Comparison of ENCODE assay signal across 9 cellular contexts in genomic region chr14:31937730-31938346, GRCh38.
DNase-seq lines count a peak whose midpoint lies in the region; ATAC-seq and TF ChIP-seq lines count a peak whose summit lies in the region.
"Had no signal": no experiment of that assay in that cellular context is flagged by ENCODE, and none has a peak within 500 bp of the region (broad histone marks: within the 10 kb centered on the region; RNA-seq: fewer than 3 reads in every experiment).

No MANE protein-coding gene starts in this region.

- H2AFZ ChIP-seq in fibroblast of lung (ENCODE audit: low read length): no peak overlapping the region

- H3K4me1 Mint-ChIP-seq in activated CD8-positive, alpha-beta T cell treated with anti-CD3 and anti-CD28 coated beads for 36 hours (ENCODE audit: low read depth): peaks cover 9% of the 10 kb centered on the region

- no peak overlapping the region for H3K4me2 ChIP-seq in fibroblast of lung (ENCODE audit: extremely low read depth, insufficient read depth, low read length)

- H3K9ac ChIP-seq in fibroblast of lung (ENCODE audit: insufficient read depth, low read length): no peak overlapping the region

- peak overlapping the region; percentile 50 for H3K27ac Mint-ChIP-seq in activated CD8-positive, alpha-beta T cell treated with anti-CD3 and anti-CD28 coated beads for 36 hours

- peak; percentile 98 for ATAC-seq in GM21717 (IDR thresholded peaks at IDR 0.05; ENCODE audit: unreplicated experiment)
- peak; percentile 100 for ATAC-seq in activated CD8-positive, alpha-beta T cell treated with anti-CD3 and anti-CD28 coated beads for 36 hours

- H3K27me3 Mint-ChIP-seq in activated CD8-positive, alpha-beta T cell treated with anti-CD3 and anti-CD28 coated beads for 36 hours: peaks cover 4% of the 10 kb centered on the region

- DNase-seq in EL (peak; percentile 87), HuH-7.5 (ENCODE audit: low spot score) (peak; percentile 82), fibroblast of lung (ENCODE audit: low read depth in 2 of 2) (peak; percentile 58 to 87), skeletal muscle cell (ENCODE audit: low read depth) (peak; percentile 46), SIG-M5 treated with dmso at 0.1 percent for 504 hours (lab: John Stamatoyannopoulos, UW; ENCODE audit: unreplicated experiment) (no peak), NCI-H1105 (lab: John Stamatoyannopoulos, UW) (no peak)
- DNase-seq in activated CD8-positive, alpha-beta T cell treated with anti-CD3 and anti-CD28 coated beads for 36 hours: peak; percentile 87

- H3K27me3 ChIP-seq in fibroblast of lung (ENCODE audit: control insufficient read depth, insufficient read depth, low read length): no peaks in the 10 kb centered on the region

- CTCF ChIA-PET in activated CD8-positive, alpha-beta T cell treated with anti-CD3 and anti-CD28 coated beads for 36 hours (lab: Charles Lee): interaction anchor here (1.1 kb wide), 1 partner anchor 11 kb away, joined by 7 read pairs; no protein-coding TSS in a partner anchor

- POLR2A ChIA-PET in activated CD8-positive, alpha-beta T cell treated with anti-CD3 and anti-CD28 coated beads for 36 hours (lab: Charles Lee): no interaction called here

- intact Hi-C loops in activated CD8-positive, alpha-beta T cell treated with anti-CD3 and anti-CD28 coated beads for 36 hours (cut with micrococcal nuclease): loop anchor here (10.0 kb wide), 1 partner anchor 137 kb away; the partner anchor contains the start of gene ARHGAP5

- H3K27ac ChIP-seq in fibroblast of lung (ENCODE audit: insufficient read depth, low read length): no peak overlapping the region
- H3K27ac ChIP-seq: skin epidermis had no signal

- H4K20me1 ChIP-seq in fibroblast of lung (ENCODE audit: control insufficient read depth, extremely low read depth, insufficient read depth, low read length): no peaks in the 10 kb centered on the region

- H3K4me3 Mint-ChIP-seq in activated CD8-positive, alpha-beta T cell treated with anti-CD3 and anti-CD28 coated beads for 36 hours: no peak overlapping the region

- no peaks in the 10 kb centered on the region for H3K4me1 ChIP-seq in fibroblast of lung (ENCODE audit: control insufficient read depth, extremely low read depth, insufficient read depth, low read length)

- H3K36me3 ChIP-seq in fibroblast of lung (ENCODE audit: control insufficient read depth, insufficient read depth, low read length): no peaks in the 10 kb centered on the region

- TF ChIP-seq CTCF in activated CD8-positive, alpha-beta T cell treated with anti-CD3 and anti-CD28 coated beads for 36 hours (IDR thresholded peaks at IDR 0.05): no peak
- TF ChIP-seq CTCF in fibroblast of lung (conservative IDR thresholded peaks at IDR 0.05 in 1 of 2, IDR thresholded peaks at IDR 0.05 in 1 of 2; ENCODE audit: low read depth in 1 of 2, low read length in 2 of 2): no peak

- H3K9me3 ChIP-seq in fibroblast of lung (ENCODE audit: control insufficient read depth, insufficient read depth, low read depth, low read length): no peaks in the 10 kb centered on the region

- H3K9me3 Mint-ChIP-seq in activated CD8-positive, alpha-beta T cell treated with anti-CD3 and anti-CD28 coated beads for 36 hours: no peaks in the 10 kb centered on the region

- no peaks in the 10 kb centered on the region for H3K79me2 ChIP-seq in fibroblast of lung (ENCODE audit: control insufficient read depth, insufficient read depth, low read length)

- H3K4me3 ChIP-seq in fibroblast of lung (replicated peaks in 1 of 4; ENCODE audit: control extremely low read depth in 1 of 4, insufficient read depth in 1 of 4, low read depth in 3 of 4, low read length in 4 of 4) (no peak overlapping the region), skeletal muscle cell (ENCODE audit: low read depth, low read length) (no peak overlapping the region)
- H3K4me3 ChIP-seq: skin epidermis had no signal

- H3K36me3 Mint-ChIP-seq in activated CD8-positive, alpha-beta T cell treated with anti-CD3 and anti-CD28 coated beads for 36 hours (ENCODE audit: low read depth): no peaks in the 10 kb centered on the region

Comparison
In these comparisons a context has a peak if more than half of its experiments do, and no peak if none do; other contexts are left out.
1. DNase-seq: peak in EL (single experiment), HuH-7.5 (single experiment), activated CD8-positive, alpha-beta T cell treated with anti-CD3 and anti-CD28 coated beads for 36 hours (single experiment), fibroblast of lung (2 of 2) and skeletal muscle cell (single experiment); none in SIG-M5 treated with dmso at 0.1 percent for 504 hours (single experiment) and NCI-H1105 (single experiment).